ENCODE assay signal across 23 cellular contexts in genomic region chr1:185939142-185939541, GRCh38.
DNase-seq lines count a peak whose midpoint lies in the region; ATAC-seq, FAIRE-seq and TF ChIP-seq lines count a peak whose summit lies in the region.
"Had no signal": no experiment of that assay in that cellular context is flagged by ENCODE, and none has a peak within 500 bp of the region (broad histone marks: within the 10 kb centered on the region; RNA-seq: fewer than 3 reads in every experiment).

No MANE protein-coding gene starts in this region.

- FAIRE-seq in astrocyte (lab: Jason Lieb, UNC): peak; percentile 55

- H4K5ac ChIP-seq in IMR-90 (ENCODE audit: low read depth, low read length): no peak overlapping the region

- H2AFZ ChIP-seq in IMR-90 (replicated peaks; ENCODE audit: low read length, poor library complexity) (no peak overlapping the region), astrocyte (ENCODE audit: low read depth, low read length) (no peak overlapping the region)

- H3K79me1 ChIP-seq in IMR-90 (ENCODE audit: low read depth in 1 of 2, low read length in 2 of 2): no peaks in the 10 kb centered on the region

- H2BK20ac ChIP-seq in IMR-90 (ENCODE audit: low read depth, low read length): no peak overlapping the region

- H4K8ac ChIP-seq in IMR-90 (ENCODE audit: low read depth in 2 of 2, low read length in 2 of 2): no peak overlapping the region

- in situ Hi-C loops in IMR-90 (cut with MboI; ENCODE audit: low sequenced_read_pairs): no loop called here

- TF ChIP-seq POLR2A in IMR-90 (IDR thresholded peaks at IDR 0.05; ENCODE audit: low read depth, low read length): no peak

- no peak overlapping the region for H3K18ac ChIP-seq in IMR-90 (ENCODE audit: low read depth, low read length)

- no peak overlapping the region for H2BK5ac ChIP-seq in IMR-90 (ENCODE audit: low read depth, low read length, poor library complexity, severe bottlenecking)

- H2BK15ac ChIP-seq in IMR-90 (ENCODE audit: low read depth, low read length): no peak overlapping the region

- no peak overlapping the region for H3K4ac ChIP-seq in IMR-90 (ENCODE audit: low read depth, low read length)

- H3K79me2 ChIP-seq in astrocyte (ENCODE audit: insufficient read depth, low read length): no peaks in the 10 kb centered on the region

- H3K4me3 ChIP-seq in IMR-90 (ENCODE audit: insufficient read depth, low read depth, low read length) (no peak overlapping the region), astrocyte (ENCODE audit: insufficient read depth, low read depth, low read length) (no peak overlapping the region)

- H3K23ac ChIP-seq in IMR-90 (ENCODE audit: low read depth, low read length): no peak overlapping the region

- peak; percentile 75 for DNase-seq in Daoy (ENCODE audit: low read depth)
- peak; percentile 70 for DNase-seq in IMR-90
- peak; percentile 70 for DNase-seq in astrocyte (ENCODE audit: low read depth)
- peak; percentile 13 for DNase-seq in kidney tubule cell (ENCODE audit: low spot score)
- no peak for DNase-seq in stimulated activated CD4-positive, alpha-beta T cell treated with anti-CD3 and anti-CD28 coated beads, Interleukin-4, amount 100 ng/mL, for 1 hour
- no peak for DNase-seq in activated effector memory CD4-positive, alpha-beta T cell treated with anti-CD3 and anti-CD28 coated beads, Interleukin-2, amount 50 U/mL, for 16 hours
- DNase-seq: activated CD4-positive, alpha-beta T cell treated with anti-CD3 and anti-CD28 coated beads, Interleukin-2, amount 50 U/mL, for 48 hours; activated gamma-delta T cell treated with Interleukin-2 at 50 U/mL for 16 hours; activated T-cell treated with anti-CD3 and anti-CD28 coated beads for 4 hours; amniotic stem cell; CD4-positive, alpha-beta T cell; DMS53; HFFc6; left colon; midbrain; NCI-H1694 treated with DMSO at 0.1 percent for 48 hours; NCI-H82; SHP77 treated with DMSO at 0.1 percent for 48 hours; T-helper 17 cell had no signal

- peak overlapping the region; percentile 18 for H3K27ac Mint-ChIP-seq in astrocyte (ENCODE audit: unreplicated experiment)
- H3K27ac Mint-ChIP-seq: CD4-positive, alpha-beta T cell; HFFc6; nephron; stimulated activated memory B cell treated with anti-CD40 and anti-IgM and Interleukin-4, amounts not matched to agents 10 μg/mL and 1 μg/mL and 100 μg/mL, for 72 hours; T-helper 17 cell had no signal

- H4K20me1 ChIP-seq in IMR-90 (ENCODE audit: insufficient read depth, low read length): no peaks in the 10 kb centered on the region
- H4K20me1 ChIP-seq in astrocyte (ENCODE audit: insufficient read depth, low read length): no peaks in the 10 kb centered on the region

- H2AK9ac ChIP-seq in IMR-90 (replicated peaks; ENCODE audit: low read depth, low read length, poor library complexity): no peak overlapping the region

- TF ChIP-seq CTCF in IMR-90 (conservative IDR thresholded peaks at IDR 0.05; ENCODE audit: low read depth, low read length): no peak
- no peak for TF ChIP-seq CTCF in astrocyte (IDR thresholded peaks at IDR 0.05; ENCODE audit: insufficient read depth, low read depth, low read length)

- no peak overlapping the region; the same call in 1 of the 2 replicates for H3K14ac ChIP-seq in IMR-90 (replicated peaks; ENCODE audit: low read depth, low read length)

- POLR2A ChIA-PET in IMR-90 (lab: Charles Lee; ENCODE audit: unreplicated experiment): no interaction called here

- H2BK120ac ChIP-seq in IMR-90 (ENCODE audit: low read depth, low read length): no peak overlapping the region

- no peak overlapping the region for H2AK5ac ChIP-seq in IMR-90 (ENCODE audit: low read depth, low read length)

- H3K36me3 ChIP-seq in IMR-90 (ENCODE audit: control insufficient read depth, insufficient read depth, low read length): no peaks in the 10 kb centered on the region
- no peaks in the 10 kb centered on the region for H3K36me3 ChIP-seq in astrocyte (ENCODE audit: insufficient read depth, low read length)

- no peak for ATAC-seq in IMR-90 (ENCODE audit: low read depth)
- ATAC-seq in GM21381 (IDR thresholded peaks at IDR 0.05; ENCODE audit: unreplicated experiment): no peak
- ATAC-seq: left colon; stimulated activated memory B cell treated with anti-CD40 and anti-IgM and Interleukin-4, amounts not matched to agents 10 μg/mL and 1 μg/mL and 100 μg/mL, for 72 hours; T-helper 17 cell had no signal

- no TSS peak for BruUV-seq in IMR-90 (replicated peaks; lab: Mats Ljungman, UMichigan)

- H3K56ac ChIP-seq in IMR-90 (ENCODE audit: extremely low read depth, insufficient read depth, low read length): no peak overlapping the region

- no peaks in the 10 kb centered on the region for H3K36me3 Mint-ChIP-seq in astrocyte (ENCODE audit: low read depth, unreplicated experiment)
- H3K36me3 Mint-ChIP-seq: stimulated activated memory B cell treated with anti-CD40 and anti-IgM and Interleukin-4, amounts not matched to agents 10 μg/mL and 1 μg/mL and 100 μg/mL, for 72 hours had no signal

- intact Hi-C loops in IMR-90 (cut with micrococcal nuclease): no loop called here

- WGBS in IMR-90 (ENCODE audit: extremely low coverage in 2 of 2, insufficient read length in 1 of 2), 2 experiments: no CpG with 5 or more reads among the region's 3 CpGs

- peaks cover 2% of the 10 kb centered on the region; the same call in 1 of the 2 replicates for H3K9me3 ChIP-seq in IMR-90 (ENCODE audit: control insufficient read depth, insufficient read depth, low read length)
- no peaks in the 10 kb centered on the region for H3K9me3 ChIP-seq in astrocyte (ENCODE audit: insufficient read depth, low read depth, low read length)

- no peak overlapping the region for H4K91ac ChIP-seq in IMR-90 (ENCODE audit: insufficient read depth, low read depth, low read length)

- peaks cover 11% of the 10 kb centered on the region for H3K4me1 Mint-ChIP-seq in astrocyte (ENCODE audit: low read depth, unreplicated experiment)
- H3K4me1 Mint-ChIP-seq: central memory CD8-positive, alpha-beta T cell; nephron; stimulated activated memory B cell treated with anti-CD40 and anti-IgM and Interleukin-4, amounts not matched to agents 10 μg/mL and 1 μg/mL and 100 μg/mL, for 72 hours; T-helper 17 cell had no signal

- H3K4me2 ChIP-seq in IMR-90 (ENCODE audit: low read depth, low read length): no peak overlapping the region; the same call in 1 of the 2 replicates
- H3K4me2 ChIP-seq in astrocyte (ENCODE audit: low read length): no peak overlapping the region

- H3K27ac ChIP-seq in IMR-90 (ENCODE audit: insufficient read depth, low read length): no peak overlapping the region
- no peak overlapping the region for H3K27ac ChIP-seq in astrocyte (ENCODE audit: low read depth, low read length)

- H3K9me1 ChIP-seq in IMR-90 (ENCODE audit: insufficient read depth, low read length): no peaks in the 10 kb centered on the region

- peaks cover 2% of the 10 kb centered on the region for H3K9me3 Mint-ChIP-seq in astrocyte (ENCODE audit: unreplicated experiment)
- H3K9me3 Mint-ChIP-seq: HFFc6; stimulated activated memory B cell treated with anti-CD40 and anti-IgM and Interleukin-4, amounts not matched to agents 10 μg/mL and 1 μg/mL and 100 μg/mL, for 72 hours had no signal

- H3K4me3 Mint-ChIP-seq in astrocyte (ENCODE audit: unreplicated experiment): no peak overlapping the region
- H3K4me3 Mint-ChIP-seq: CD4-positive, alpha-beta T cell; central memory CD8-positive, alpha-beta T cell; HFFc6; nephron; stimulated activated memory B cell treated with anti-CD40 and anti-IgM and Interleukin-4, amounts not matched to agents 10 μg/mL and 1 μg/mL and 100 μg/mL, for 72 hours; T-helper 17 cell had no signal

- no peaks in the 10 kb centered on the region for H3K27me3 Mint-ChIP-seq in astrocyte (ENCODE audit: low read depth, unreplicated experiment)
- H3K27me3 Mint-ChIP-seq: stimulated activated memory B cell treated with anti-CD40 and anti-IgM and Interleukin-4, amounts not matched to agents 10 μg/mL and 1 μg/mL and 100 μg/mL, for 72 hours had no signal

- dilution Hi-C loops in IMR-90 (cut with HindIII; ENCODE audit: low sequenced_read_pairs, unreplicated experiment): no loop called here

- H3K9ac ChIP-seq in IMR-90 (ENCODE audit: low read depth, low read length) (no peak overlapping the region), astrocyte (ENCODE audit: low read length) (no peak overlapping the region)

- H3K4me1 ChIP-seq in IMR-90 (ENCODE audit: control insufficient read depth, insufficient read depth, low read length) (peaks cover 5% of the 10 kb centered on the region; the same call in 1 of the 2 replicates), astrocyte (ENCODE audit: insufficient read depth, low read length) (peaks cover 5% of the 10 kb centered on the region)

- TF ChIP-seq RAD21 in IMR-90 (IDR thresholded peaks at IDR 0.05; ENCODE audit: low read length): no peak

- CTCF ChIA-PET in IMR-90 (lab: Yijun Ruan, JAX): no interaction called here

- H3K27me3 ChIP-seq in IMR-90 (ENCODE audit: control insufficient read depth, insufficient read depth, low read length) (no peaks in the 10 kb centered on the region), astrocyte (ENCODE audit: insufficient read depth, low read length) (no peaks in the 10 kb centered on the region)

TF ChIP-seq in IMR-90, 13 proteins besides CTCF, POLR2A, EP300 and RAD21 (continues in another document):
- no peak for TF ChIP-seq MAFK (IDR thresholded peaks at IDR 0.05; ENCODE audit: low read depth, low read length)
- TF ChIP-seq ELK1 (IDR thresholded peaks at IDR 0.05; ENCODE audit: borderline replicate concordance, low read depth, low read length): no peak
- TF ChIP-seq MXI1 (IDR thresholded peaks at IDR 0.05; ENCODE audit: borderline replicate concordance, low read depth, low read length): no peak
- no peak for TF ChIP-seq FOS (IDR thresholded peaks at IDR 0.05; ENCODE audit: low read depth, low read length)
- TF ChIP-seq USF2 (IDR thresholded peaks at IDR 0.05; ENCODE audit: low read depth, low read length): no peak
- no peak for TF ChIP-seq NFE2L2 (IDR thresholded peaks at IDR 0.05; ENCODE audit: low read depth, low read length)
- no peak for TF ChIP-seq BHLHE40 (IDR thresholded peaks at IDR 0.05; ENCODE audit: low read depth, low read length)
- no peak for TF ChIP-seq CHD1 (IDR thresholded peaks at IDR 0.05; ENCODE audit: low read depth, low read length)

Comparison
In these comparisons a context has a peak if more than half of its experiments do, and no peak if none do; other contexts are left out.
1. DNase-seq: peak in Daoy (single experiment), IMR-90 (single experiment), astrocyte (single experiment) and kidney tubule cell (single experiment); none in stimulated activated CD4-positive, alpha-beta T cell treated with anti-CD3 and anti-CD28 coated beads, Interleukin-4, amount 100 ng/mL, for 1 hour (single experiment) and activated effector memory CD4-positive, alpha-beta T cell treated with anti-CD3 and anti-CD28 coated beads, Interleukin-2, amount 50 U/mL, for 16 hours (single experiment).